ENCODE assay signal across 18 cellular contexts in genomic region chr16:9932919-9933653, GRCh38.
A peak's percentile ranks its signal among the peaks of the same experiment; 100 is the strongest.
DNase-seq lines count a peak whose midpoint lies in the region; ATAC-seq, FAIRE-seq and TF ChIP-seq lines count a peak whose summit lies in the region.
"Had no signal": no experiment of that assay in that cellular context is flagged by ENCODE, and none has a peak within 500 bp of the region (broad histone marks: within the 10 kb centered on the region; RNA-seq: fewer than 3 reads in every experiment).

No MANE protein-coding gene starts in this region.

- H2BK120ac ChIP-seq in neuronal stem cell (ENCODE audit: low read depth, low read length) = no peak overlapping the region

- H3K36me3 ChIP-seq in GM12878 (ENCODE audit: control insufficient read depth in 2 of 2, insufficient read depth in 2 of 2, low read length in 1 of 2) (no peaks in the 10 kb centered on the region), neuronal stem cell (replicated peaks in 1 of 2; ENCODE audit: control insufficient read depth in 2 of 2, insufficient read depth in 2 of 2, low read length in 2 of 2) (no peaks in the 10 kb centered on the region)
- H3K36me3 ChIP-seq: BLaER1, HAP-1 had no signal

- H2AK5ac ChIP-seq in neuronal stem cell (ENCODE audit: low read depth, low read length) = peak overlapping the region; percentile 53

- in situ Hi-C loops in GM12878 (cut with MboI) = no loop called here

- no peak overlapping the region for H2BK15ac ChIP-seq in neuronal stem cell (ENCODE audit: low read length)

- SMC1A ChIA-PET in GM12878 (lab: Charles Lee; ENCODE audit: uncharacterized antibody, unreplicated experiment) = interaction anchor here (0.7 to 6.7 kb wide), 10 partner anchors 8 to 173 kb away, joined by 3 to 52 read pairs (median 4); no protein-coding TSS in a partner anchor

- FAIRE-seq in GM12878 (lab: Jason Lieb, UNC) = no peak

- no peak overlapping the region for H2BK5ac ChIP-seq in neuronal stem cell (ENCODE audit: low read length)

- no peaks in the 10 kb centered on the region for H3K79me2 ChIP-seq in GM12878 (ENCODE audit: control insufficient read depth, insufficient read depth, low read length)

- H3K4ac ChIP-seq in neuronal stem cell (ENCODE audit: low read length) = no peak overlapping the region

- no peak for TF ChIP-seq RAD21 in GM12878 (IDR thresholded peaks at IDR 0.05; ENCODE audit: insufficient read depth, low read depth, low read length)

- no peak overlapping the region for H4K91ac ChIP-seq in neuronal stem cell (ENCODE audit: low read depth, low read length, poor library complexity)

- H3K9ac ChIP-seq in GM12878 (ENCODE audit: control insufficient read depth, insufficient read depth, low read length) (no peak overlapping the region), neuronal stem cell (ENCODE audit: low read depth, low read length, poor library complexity) (no peak overlapping the region)
- H3K9ac ChIP-seq: BLaER1 had no signal

- H3K18ac ChIP-seq in neuronal stem cell (ENCODE audit: low read length) = no peak overlapping the region

- BruUV-seq in GM12878 (replicated peaks; lab: Mats Ljungman, UMichigan) = no TSS peak

- H3K9me3 ChIP-seq in GM12878 (replicated peaks; ENCODE audit: control insufficient read depth, insufficient read depth, low read length) (no peaks in the 10 kb centered on the region), neuronal stem cell (replicated peaks in 1 of 2; ENCODE audit: control insufficient read depth in 2 of 2, insufficient read depth in 1 of 2, low read depth in 1 of 2, low read length in 2 of 2) (no peaks in the 10 kb centered on the region)
- H3K9me3 ChIP-seq: A549, BLaER1, HAP-1 had no signal

- H3K4me1 ChIP-seq in GM12878 (ENCODE audit: control insufficient read depth, insufficient read depth, low read length) (peaks cover 4% of the 10 kb centered on the region), neuronal stem cell (ENCODE audit: control insufficient read depth in 2 of 2, insufficient read depth in 1 of 2, low read depth in 1 of 2, low read length in 2 of 2) (peaks cover 0 to 1% of the 10 kb centered on the region in 2 donors)
- H3K4me1 ChIP-seq: A549, BLaER1, HAP-1 had no signal

- no peak for TF ChIP-seq EP300 in GM12878 (IDR thresholded peaks at IDR 0.05; ENCODE audit: borderline replicate concordance in 1 of 2, control insufficient read depth in 1 of 2, low read depth in 2 of 2, low read length in 2 of 2)

- H3K27ac ChIP-seq in GM12878 (ENCODE audit: control insufficient read depth, insufficient read depth) = no peak overlapping the region
- no peak overlapping the region for H3K27ac ChIP-seq in neuronal stem cell (replicated peaks; ENCODE audit: low read length)
- H3K27ac ChIP-seq: 22Rv1, A549, BLaER1, HL-60 had no signal

- no peak overlapping the region for H3K4me2 ChIP-seq in GM12878 (ENCODE audit: control insufficient read depth, insufficient read depth)
- H3K4me2 ChIP-seq in neuronal stem cell (ENCODE audit: insufficient read depth, low read length, poor library complexity, severe bottlenecking) = no peak overlapping the region
- H3K4me2 ChIP-seq: A549, BLaER1 had no signal

- intact Hi-C loops in Right ventricle myocardium superior (cut with DNase I) = no loop called here
- intact Hi-C loops in left cardiac atrium (cut with DNase I) = no loop called here
- intact Hi-C loops in GM12878 (cut with micrococcal nuclease; ENCODE audit: unreplicated experiment) = no loop called here

- 17% methylated on average over 5 of the region's 5 CpGs for WGBS in GM12878 (ENCODE audit: insufficient coverage, insufficient replicate concordance, low lambda C conversion rate, missing lambda C conversion rate)
- WGBS in neuronal stem cell (ENCODE audit: extremely low coverage in 2 of 2, insufficient read length in 2 of 2, insufficient replicate concordance in 1 of 2), 2 donors = no CpG with 5 or more reads among the region's 5 CpGs

- ATAC-seq in Right ventricle myocardium superior (ENCODE audit: poor library complexity) = peak; percentile 42
- ATAC-seq in left cardiac atrium = no peak
- no peak for ATAC-seq in GM12878
- no peak for ATAC-seq in GM21786 (IDR thresholded peaks at IDR 0.05; ENCODE audit: unreplicated experiment)
- ATAC-seq: A549; CD8-positive, alpha-beta T cell had no signal

- POLR2A ChIA-PET in GM12878 (lab: Charles Lee) = interaction anchor here (0.8 kb wide), 1 partner anchor 21 kb away, joined by 3 read pairs; no protein-coding TSS in a partner anchor

- CTCF ChIA-PET in GM12878 (lab: Yijun Ruan, JAX) = interaction anchor here (2.0 kb wide), 1 partner anchor 14 kb away, joined by 6 read pairs; no protein-coding TSS in a partner anchor

- H2BK12ac ChIP-seq in neuronal stem cell (ENCODE audit: low read length) = no peak overlapping the region

- H3K4me3 ChIP-seq in GM12878 = no peak overlapping the region
- no peak overlapping the region for H3K4me3 ChIP-seq in neuronal stem cell (ENCODE audit: low read length in 2 of 2)
- H3K4me3 ChIP-seq: A549, BLaER1, HAP-1 had no signal

- DNase-seq in Right ventricle myocardium superior (no peak), left cardiac atrium (no peak), GM12878 (ENCODE audit: low read depth, low spot score) (no peak), ecto neural progenitor cell (ENCODE audit: low spot score) (peak; percentile 11), neuronal stem cell (ENCODE audit: low spot score) (no peak)
- DNase-seq in stimulated activated CD4-positive, alpha-beta T cell treated with anti-CD3 and anti-CD28 coated beads, Interleukin-15, amount 100 ng/mL, for 24 hours = no peak
- no peak for DNase-seq in activated CD4-positive, alpha-beta T cell treated with anti-CD3 and anti-CD28 coated beads for 1 hour
- DNase-seq: Calu3; CD8-positive, alpha-beta T cell; DMS79 treated with DMSO at 0.1 percent for 48 hours; GF-D8; IMR-90 had no signal

- H3K23ac ChIP-seq in neuronal stem cell (ENCODE audit: low read depth, low read length, poor library complexity) = no peak overlapping the region

- no peaks in the 10 kb centered on the region for H4K20me1 ChIP-seq in GM12878 (ENCODE audit: control insufficient read depth, insufficient read depth)
- H4K20me1 ChIP-seq: BLaER1 had no signal

- H2AFZ ChIP-seq in GM12878 (ENCODE audit: control insufficient read depth, low read depth, low read length) (no peak overlapping the region), neuronal stem cell (ENCODE audit: low read length) (no peak overlapping the region)

- no peak overlapping the region for H4K8ac ChIP-seq in neuronal stem cell (ENCODE audit: low read depth, low read length)

- H3K27me3 ChIP-seq in GM12878 (replicated peaks in 1 of 2; ENCODE audit: control insufficient read depth in 2 of 2, insufficient read depth in 2 of 2, low read length in 1 of 2) (no peaks in the 10 kb centered on the region; a peak in 1 of 4 replicates), neuronal stem cell (ENCODE audit: control insufficient read depth in 3 of 3, insufficient read depth in 3 of 3, low read depth in 1 of 3, low read length in 3 of 3) (no peaks in the 10 kb centered on the region)
- H3K27me3 ChIP-seq: BLaER1 had no signal

- H3K14ac ChIP-seq in neuronal stem cell (ENCODE audit: low read length) = no peak overlapping the region

- H3K79me1 ChIP-seq in neuronal stem cell (ENCODE audit: low read depth, low read length) = no peaks in the 10 kb centered on the region

- RAD21 ChIA-PET in GM12878 (lab: Charles Lee; ENCODE audit: unreplicated experiment) = interaction anchor here (0.7 to 1.5 kb wide), 3 partner anchors 8 to 44 kb away, joined by 3 to 4 read pairs (median 3); no protein-coding TSS in a partner anchor

- no peak for TF ChIP-seq POLR2A in GM12878 (IDR thresholded peaks at IDR 0.05; ENCODE audit: low read depth, low read length)

- no peak for TF ChIP-seq CTCF in GM12878 (IDR thresholded peaks at IDR 0.05 in 2 of 3, conservative IDR thresholded peaks at IDR 0.05 in 1 of 3; ENCODE audit: control insufficient read depth in 2 of 3, extremely low read depth in 1 of 3, insufficient read depth in 1 of 3, low read depth in 3 of 3, low read length in 3 of 3)

TF ChIP-seq in GM12878, 131 proteins besides CTCF, POLR2A, EP300 and RAD21 (continues in another document):
- TF ChIP-seq JUNB (IDR thresholded peaks at IDR 0.05) (peak; percentile 66), RUNX3 (IDR thresholded peaks at IDR 0.05; ENCODE audit: low read length) (peak; percentile 52; the same call in 1 of the 2 replicates), BCL11A (IDR thresholded peaks at IDR 0.05; ENCODE audit: low read depth, low read length) (no peak), PKNOX1 (IDR thresholded peaks at IDR 0.05) (no peak)
